In the genomic region with DNA sequence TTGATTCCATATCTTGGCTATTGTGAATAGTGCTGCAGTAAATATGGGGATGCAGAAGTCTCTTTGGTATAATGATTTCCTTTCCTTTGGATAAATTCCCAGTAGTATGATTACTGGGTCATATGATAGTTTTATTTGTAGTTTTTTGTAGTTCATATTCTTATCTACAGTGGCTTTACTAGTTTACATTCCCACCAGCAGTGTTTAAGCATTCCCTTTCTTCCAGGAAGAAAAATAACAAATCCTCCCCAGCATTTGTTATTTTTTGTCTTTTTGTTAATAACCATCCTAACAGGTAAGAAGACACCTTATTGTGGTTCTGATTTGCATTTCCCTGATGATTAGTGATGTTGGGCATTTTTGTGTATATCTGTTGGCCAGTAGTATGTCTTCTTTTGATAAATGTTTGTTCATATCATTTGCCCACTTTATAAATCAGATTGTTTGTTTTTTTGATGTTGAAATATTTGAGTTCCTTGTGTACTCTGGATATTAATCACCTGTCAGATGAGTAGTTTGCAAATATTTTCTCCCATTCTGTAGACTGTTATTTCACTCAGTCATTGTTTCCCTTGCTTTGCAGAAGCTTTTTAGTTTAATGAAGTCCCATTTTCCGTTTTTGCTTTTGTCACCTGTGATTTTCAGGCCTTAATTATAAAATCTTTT, we compare ENCODE assay signal across 25 cellular contexts.
DNase-seq lines count a peak whose midpoint lies in the region; ATAC-seq and TF ChIP-seq lines count a peak whose summit lies in the region.
"Had no signal": no experiment of that assay in that cellular context is flagged by ENCODE, and none has a peak within 500 bp of the region (broad histone marks: within the 10 kb centered on the region; RNA-seq: fewer than 3 reads in every experiment).

No MANE protein-coding gene starts in this region.

- H3K4me3 ChIP-seq in lower lobe of right lung (no peak overlapping the region), aorta (ENCODE audit: low read length in 2 of 2) (no peak overlapping the region)
- H3K4me3 ChIP-seq: GM23248, K562 had no signal

- H3K36me3 ChIP-seq in lower lobe of right lung (no peaks in the 10 kb centered on the region), aorta (ENCODE audit: control insufficient read depth in 1 of 2, insufficient read depth in 2 of 2, low read length in 1 of 2) (no peaks in the 10 kb centered on the region)
- H3K36me3 ChIP-seq: BE2C had no signal

- H3K4me1 Mint-ChIP-seq in natural killer cell, result no peaks in the 10 kb centered on the region
- H3K4me1 Mint-ChIP-seq: CD8-positive, alpha-beta memory T cell had no signal

- no peak for TF ChIP-seq CTCF in natural killer cell (IDR thresholded peaks at IDR 0.05)
- no peak for TF ChIP-seq CTCF in lower lobe of right lung (IDR thresholded peaks at IDR 0.05)

- H3K27ac ChIP-seq in lower lobe of right lung (no peak overlapping the region), aorta (ENCODE audit: low read depth in 1 of 2, low read length in 2 of 2) (no peak overlapping the region)
- H3K27ac ChIP-seq: GM23248 had no signal

- no peaks in the 10 kb centered on the region for H3K36me3 Mint-ChIP-seq in natural killer cell
- H3K36me3 Mint-ChIP-seq: CD14-positive monocyte; CD8-positive, alpha-beta memory T cell had no signal

- H3K27ac Mint-ChIP-seq in natural killer cell, result no peak overlapping the region
- H3K27ac Mint-ChIP-seq: CD14-positive monocyte; CD8-positive, alpha-beta memory T cell; T-helper 1 cell treated with Interleukin-12 subunit alpha and Interleukin-12 subunit beta and Interleukin-4 antibody, amounts not matched to agents 30 μg/mL and 1 μg/mL, for 36 hours had no signal

- DNase-seq in DMS53 treated with DMSO at 0.1 percent for 48 hours (lab: John Stamatoyannopoulos, UW; ENCODE audit: unreplicated experiment) (peak; percentile 20), NCI-H748 (lab: John Stamatoyannopoulos, UW; ENCODE audit: unreplicated experiment) (peak; percentile 8), amniotic epithelial cell (ENCODE audit: low read depth) (peak; percentile 51), natural killer cell (no peak), NCI-H1048 (lab: John Stamatoyannopoulos, UW) (no peak), lower lobe of right lung (no peak), aorta (no peak)
- DNase-seq: ACHN; BE2C; Calu3; CD8-positive, alpha-beta memory T cell; GM23248; H7; Kasumi-1; NCI-H1694; NCI-H2081; NCI-H2227 treated with DMSO at 0.1 percent for 48 hours; NCI-H526 treated with DMSO at 0.1 percent for 48 hours; NK-92 treated with Interleukin-12 subunit alpha and Interleukin-12 subunit beta, amount 100 ng/mL, for 24 hours; SK-N-SH; SW 1271 had no signal

- WGBS in aorta, 2 donors, result 86 to 87% methylated on average over 1 of the region's 1 CpG

- H3K27me3 ChIP-seq in lower lobe of right lung (ENCODE audit: low read depth) (no peaks in the 10 kb centered on the region), aorta (ENCODE audit: control insufficient read depth in 1 of 2, insufficient read depth in 2 of 2, low read length in 1 of 2) (no peaks in the 10 kb centered on the region)
- H3K27me3 ChIP-seq: BE2C had no signal

- H3K4me1 ChIP-seq in lower lobe of right lung (no peaks in the 10 kb centered on the region), aorta (ENCODE audit: control insufficient read depth in 1 of 2, insufficient read depth in 2 of 2, low read length in 2 of 2) (no peaks in the 10 kb centered on the region)
- H3K4me1 ChIP-seq: BE2C had no signal

- H3K9me3 Mint-ChIP-seq in natural killer cell, result peaks cover 4 to 5% of the 10 kb centered on the region in 2 donors
- H3K9me3 Mint-ChIP-seq: T-helper 1 cell treated with Interleukin-12 subunit alpha and Interleukin-12 subunit beta and Interleukin-4 antibody, amounts not matched to agents 30 μg/mL and 1 μg/mL, for 36 hours had no signal

- intact Hi-C loops in natural killer cell (cut with micrococcal nuclease) (no loop called here), lower lobe of right lung (cut with DNase I) (no loop called here), aorta (cut with DNase I) (no loop called here)

- H3K27me3 Mint-ChIP-seq in natural killer cell (ENCODE audit: low read depth in 2 of 2), result peaks cover 4 to 20% of the 10 kb centered on the region in 2 donors

- no peak overlapping the region for H3K4me3 Mint-ChIP-seq in natural killer cell
- H3K4me3 Mint-ChIP-seq: CD14-positive monocyte; CD8-positive, alpha-beta memory T cell; T-helper 1 cell treated with Interleukin-12 subunit alpha and Interleukin-12 subunit beta and Interleukin-4 antibody, amounts not matched to agents 30 μg/mL and 1 μg/mL, for 36 hours had no signal

- ATAC-seq in natural killer cell, result no peak
- no peak for ATAC-seq in lower lobe of right lung
- no peak for ATAC-seq in aorta (ENCODE audit: low FRiP score)
- ATAC-seq: K562, Panc1 had no signal

- H3K9me3 ChIP-seq in lower lobe of right lung, result peaks cover 10% of the 10 kb centered on the region
- no peaks in the 10 kb centered on the region for H3K9me3 ChIP-seq in aorta (ENCODE audit: control insufficient read depth, low read length)
- H3K9me3 ChIP-seq: BE2C, SK-N-SH had no signal

Comparison
In these comparisons a context has a peak if more than half of its experiments do, and no peak if none do; other contexts are left out.
1. DNase-seq: peak in DMS53 treated with DMSO at 0.1 percent for 48 hours (single experiment), NCI-H748 (single experiment) and amniotic epithelial cell (single experiment); none in natural killer cell (single experiment), NCI-H1048 (single experiment), lower lobe of right lung (single experiment) and aorta (0 of 2).